ENCODE assay signal across 11 cellular contexts in the genomic region with DNA sequence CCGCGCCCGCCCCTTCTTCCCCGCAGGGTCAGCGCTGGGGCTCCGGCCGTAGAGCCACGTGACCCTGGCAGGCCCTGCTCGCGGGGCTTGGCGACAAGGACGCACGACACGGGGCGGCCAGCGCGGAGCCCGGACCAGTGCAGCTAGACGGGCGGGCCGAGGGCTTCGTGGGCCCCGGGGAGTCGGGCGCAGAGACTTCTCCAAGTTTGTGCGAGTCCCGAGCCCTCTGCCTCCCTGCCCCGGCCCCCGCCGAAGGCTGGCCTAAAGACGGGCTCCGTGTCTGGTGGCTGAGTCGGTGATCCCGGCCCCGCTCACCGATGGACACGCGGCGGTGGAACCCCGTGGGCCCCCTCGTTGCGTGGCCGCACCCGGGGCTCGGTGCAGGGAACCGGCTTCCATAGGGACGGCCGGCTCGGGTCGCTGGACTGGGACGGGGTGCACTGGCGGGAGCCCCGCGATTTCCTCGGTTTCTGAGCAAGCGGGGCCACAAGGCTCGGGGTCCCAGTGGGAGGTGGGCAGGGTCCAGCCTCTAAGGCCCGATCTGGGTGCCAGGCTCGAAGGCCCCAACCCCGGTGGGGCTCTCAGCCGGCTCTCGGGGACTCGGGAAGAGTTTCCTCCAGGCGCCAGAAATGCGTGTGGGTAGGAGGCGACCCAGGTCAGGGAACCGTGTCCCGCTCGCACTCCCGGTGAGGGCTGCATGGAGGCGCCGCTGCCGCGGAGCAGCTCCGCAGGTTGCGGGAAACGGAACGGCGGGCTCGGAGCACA. TPM values are rescaled to one million over a fixed set of nuclear protein-coding genes. Genes with fewer than 3 reads are reported as not detected.
A peak's percentile ranks its signal among the peaks of the same experiment; 100 is the strongest.
DNase-seq lines count a peak whose midpoint lies in the region; ATAC-seq and TF ChIP-seq lines count a peak whose summit lies in the region.
"Had no signal": no experiment of that assay in that cellular context is flagged by ENCODE, and none has a peak within 500 bp of the region (broad histone marks: within the 10 kb centered on the region; RNA-seq: fewer than 3 reads in every experiment).

No MANE protein-coding gene starts in this region.

- no peak for TF ChIP-seq CTCF in activated CD8-positive, alpha-beta T cell treated with anti-CD3 and anti-CD28 coated beads for 36 hours (IDR thresholded peaks at IDR 0.05)
- TF ChIP-seq CTCF in coronary artery (IDR thresholded peaks at IDR 0.05) (no peak), lower lobe of right lung (IDR thresholded peaks at IDR 0.05) (no peak), upper lobe of right lung (IDR thresholded peaks at IDR 0.05) (no peak)

- H3K36me3 ChIP-seq in lower lobe of right lung = no peaks in the 10 kb centered on the region
- no peaks in the 10 kb centered on the region for H3K36me3 ChIP-seq in upper lobe of right lung

- peaks cover 89% of the 10 kb centered on the region for H3K27me3 ChIP-seq in lower lobe of right lung (ENCODE audit: low read depth)
- H3K27me3 ChIP-seq in upper lobe of right lung = peaks cover 74% of the 10 kb centered on the region

- H3K27ac ChIP-seq in coronary artery (no peak overlapping the region), lower lobe of right lung (peak overlapping the region; percentile 38), upper lobe of right lung (peak overlapping the region; percentile 47)

- H3K4me1 ChIP-seq in lower lobe of right lung (peaks cover 12% of the 10 kb centered on the region), upper lobe of right lung (peaks cover 8% of the 10 kb centered on the region)

- peaks cover 8% of the 10 kb centered on the region for H3K4me1 Mint-ChIP-seq in activated CD8-positive, alpha-beta T cell treated with anti-CD3 and anti-CD28 coated beads, Interleukin-2, amount 10 ng/mL, durations not matched to agents 7 days and 5 days (ENCODE audit: low read depth)
- H3K4me1 Mint-ChIP-seq in activated CD8-positive, alpha-beta T cell treated with anti-CD3 and anti-CD28 coated beads for 36 hours (ENCODE audit: low read depth) = no peaks in the 10 kb centered on the region
- H3K4me1 Mint-ChIP-seq in activated T-cell treated with anti-CD3 and anti-CD28 coated beads, Interleukin-2, amount 50 U/mL, for 24 hours (ENCODE audit: low read depth) = no peaks in the 10 kb centered on the region

- peaks cover 43% of the 10 kb centered on the region for H3K27me3 Mint-ChIP-seq in activated CD8-positive, alpha-beta T cell treated with anti-CD3 and anti-CD28 coated beads, Interleukin-2, amount 10 ng/mL, durations not matched to agents 7 days and 5 days (ENCODE audit: low read depth)
- H3K27me3 Mint-ChIP-seq in activated CD8-positive, alpha-beta T cell treated with anti-CD3 and anti-CD28 coated beads for 36 hours = peaks cover 34% of the 10 kb centered on the region
- peaks cover 66% of the 10 kb centered on the region for H3K27me3 Mint-ChIP-seq in activated T-cell treated with anti-CD3 and anti-CD28 coated beads, Interleukin-2, amount 50 U/mL, for 24 hours

- H3K27ac Mint-ChIP-seq in activated CD8-positive, alpha-beta T cell treated with anti-CD3 and anti-CD28 coated beads, Interleukin-2, amount 10 ng/mL, durations not matched to agents 7 days and 5 days = no peak overlapping the region
- H3K27ac Mint-ChIP-seq in activated CD8-positive, alpha-beta T cell treated with anti-CD3 and anti-CD28 coated beads for 36 hours = no peak overlapping the region
- no peak overlapping the region for H3K27ac Mint-ChIP-seq in activated T-cell treated with anti-CD3 and anti-CD28 coated beads, Interleukin-2, amount 50 U/mL, for 24 hours
- H3K27ac Mint-ChIP-seq: effector memory CD8-positive, alpha-beta T cell had no signal

- intact Hi-C loops in activated CD8-positive, alpha-beta T cell treated with anti-CD3 and anti-CD28 coated beads for 36 hours (cut with micrococcal nuclease) = no loop called here
- intact Hi-C loops in lower lobe of right lung (cut with DNase I) (no loop called here), upper lobe of right lung (cut with DNase I) (no loop called here)

- H3K36me3 Mint-ChIP-seq in activated CD8-positive, alpha-beta T cell treated with anti-CD3 and anti-CD28 coated beads, Interleukin-2, amount 10 ng/mL, durations not matched to agents 7 days and 5 days (ENCODE audit: low read depth) = no peaks in the 10 kb centered on the region
- H3K36me3 Mint-ChIP-seq in activated CD8-positive, alpha-beta T cell treated with anti-CD3 and anti-CD28 coated beads for 36 hours (ENCODE audit: low read depth) = no peaks in the 10 kb centered on the region
- no peaks in the 10 kb centered on the region for H3K36me3 Mint-ChIP-seq in activated T-cell treated with anti-CD3 and anti-CD28 coated beads, Interleukin-2, amount 50 U/mL, for 24 hours (ENCODE audit: low read depth)

- no peaks in the 10 kb centered on the region for H3K9me3 Mint-ChIP-seq in activated CD8-positive, alpha-beta T cell treated with anti-CD3 and anti-CD28 coated beads, Interleukin-2, amount 10 ng/mL, durations not matched to agents 7 days and 5 days (ENCODE audit: insufficient read depth)
- no peaks in the 10 kb centered on the region for H3K9me3 Mint-ChIP-seq in activated CD8-positive, alpha-beta T cell treated with anti-CD3 and anti-CD28 coated beads for 36 hours
- no peaks in the 10 kb centered on the region for H3K9me3 Mint-ChIP-seq in activated T-cell treated with anti-CD3 and anti-CD28 coated beads, Interleukin-2, amount 50 U/mL, for 24 hours
- H3K9me3 Mint-ChIP-seq: effector memory CD8-positive, alpha-beta T cell; T-helper 1 cell treated with Interleukin-12 subunit alpha and Interleukin-12 subunit beta and Interleukin-4 antibody, amounts not matched to agents 30 μg/mL and 1 μg/mL, for 36 hours had no signal

- CTCF ChIA-PET in activated CD8-positive, alpha-beta T cell treated with anti-CD3 and anti-CD28 coated beads, Interleukin-2, amount 10 ng/mL, durations not matched to agents 7 days and 5 days (lab: Charles Lee) = no interaction called here
- CTCF ChIA-PET in activated CD8-positive, alpha-beta T cell treated with anti-CD3 and anti-CD28 coated beads for 36 hours (lab: Charles Lee) = interaction anchor here (1.8 kb wide), 1 partner anchor 140 kb away, joined by 4 read pairs; no protein-coding TSS in a partner anchor

- DNase-seq in activated CD8-positive, alpha-beta T cell treated with anti-CD3 and anti-CD28 coated beads, Interleukin-2, amount 10 ng/mL, durations not matched to agents 7 days and 5 days = no peak
- no peak for DNase-seq in activated CD8-positive, alpha-beta T cell treated with anti-CD3 and anti-CD28 coated beads for 36 hours
- DNase-seq in coronary artery (ENCODE audit: low spot score) (no peak), lower lobe of right lung (no peak), upper lobe of right lung (no peak), mucosa of gallbladder (ENCODE audit: low spot score) (no peak), nucleus accumbens (lab: John Stamatoyannopoulos, UW) (no peak)
- no peak for DNase-seq in activated T-cell treated with anti-CD3 and anti-CD28 coated beads, Interleukin-2, amount 50 U/mL, for 24 hours
- DNase-seq: effector memory CD8-positive, alpha-beta T cell; NCI-H2227 treated with DMSO at 0.1 percent for 48 hours had no signal

- peak; percentile 25 for ATAC-seq in activated CD8-positive, alpha-beta T cell treated with anti-CD3 and anti-CD28 coated beads, Interleukin-2, amount 10 ng/mL, durations not matched to agents 7 days and 5 days
- ATAC-seq in activated CD8-positive, alpha-beta T cell treated with anti-CD3 and anti-CD28 coated beads for 36 hours = no peak
- ATAC-seq in lower lobe of right lung = peak; percentile 35 to 44
- ATAC-seq in upper lobe of right lung = peak; percentile 14
- ATAC-seq: effector memory CD8-positive, alpha-beta T cell had no signal

- POLR2A ChIA-PET in activated CD8-positive, alpha-beta T cell treated with anti-CD3 and anti-CD28 coated beads, Interleukin-2, amount 10 ng/mL, durations not matched to agents 7 days and 5 days (lab: Charles Lee) = no interaction called here
- POLR2A ChIA-PET in activated CD8-positive, alpha-beta T cell treated with anti-CD3 and anti-CD28 coated beads for 36 hours (lab: Charles Lee) = interaction anchor here (0.8 kb wide), 1 partner anchor 127 kb away, joined by 3 read pairs; no protein-coding TSS in a partner anchor

- H3K4me3 Mint-ChIP-seq in activated CD8-positive, alpha-beta T cell treated with anti-CD3 and anti-CD28 coated beads, Interleukin-2, amount 10 ng/mL, durations not matched to agents 7 days and 5 days = no peak overlapping the region
- H3K4me3 Mint-ChIP-seq in activated CD8-positive, alpha-beta T cell treated with anti-CD3 and anti-CD28 coated beads for 36 hours = no peak overlapping the region
- H3K4me3 Mint-ChIP-seq in activated T-cell treated with anti-CD3 and anti-CD28 coated beads, Interleukin-2, amount 50 U/mL, for 24 hours = no peak overlapping the region
- H3K4me3 Mint-ChIP-seq: T-helper 1 cell treated with Interleukin-12 subunit alpha and Interleukin-12 subunit beta and Interleukin-4 antibody, amounts not matched to agents 30 μg/mL and 1 μg/mL, for 36 hours had no signal

- peak overlapping the region; percentile 63 for H3K4me3 ChIP-seq in coronary artery
- H3K4me3 ChIP-seq in lower lobe of right lung = peak overlapping the region; percentile 53
- H3K4me3 ChIP-seq in upper lobe of right lung = peak overlapping the region; percentile 46

- H3K9me3 ChIP-seq in lower lobe of right lung (no peaks in the 10 kb centered on the region), upper lobe of right lung (no peaks in the 10 kb centered on the region)

RNA-seq across cellular contexts. Expression of a gene that starts 0.5 kb away (rescaled TPM):
- total RNA-seq in activated CD8-positive, alpha-beta T cell treated with anti-CD3 and anti-CD28 coated beads, Interleukin-2, amount 10 ng/mL, durations not matched to agents 7 days and 5 days = not detected
- total RNA-seq in activated CD8-positive, alpha-beta T cell treated with anti-CD3 and anti-CD28 coated beads for 36 hours = not detected
- total RNA-seq in lower lobe of right lung = 1.8 TPM
- total RNA-seq in upper lobe of right lung = 2.5 TPM
- 8.7 TPM for total RNA-seq in mucosa of gallbladder

RNA-seq across cellular contexts. Expression of a gene that starts 48.9 kb away (rescaled TPM):
- total RNA-seq in activated CD8-positive, alpha-beta T cell treated with anti-CD3 and anti-CD28 coated beads, Interleukin-2, amount 10 ng/mL, durations not matched to agents 7 days and 5 days = not detected
- total RNA-seq in activated CD8-positive, alpha-beta T cell treated with anti-CD3 and anti-CD28 coated beads for 36 hours = not detected
- total RNA-seq in lower lobe of right lung = 2.0 TPM
- total RNA-seq in upper lobe of right lung = 0.64 TPM
- total RNA-seq in mucosa of gallbladder = 6.2 TPM

Comparison
In these comparisons a context has a peak if more than half of its experiments do, and no peak if none do; other contexts are left out.
1. H3K27ac ChIP-seq: peak in lower lobe of right lung (single experiment) and upper lobe of right lung (single experiment); none in coronary artery (0 of 2).
2. Peak in every context shown above with its lines, with median percentiles within 50 percentile points of each other: H3K4me3 ChIP-seq.